In the genomic region with DNA sequence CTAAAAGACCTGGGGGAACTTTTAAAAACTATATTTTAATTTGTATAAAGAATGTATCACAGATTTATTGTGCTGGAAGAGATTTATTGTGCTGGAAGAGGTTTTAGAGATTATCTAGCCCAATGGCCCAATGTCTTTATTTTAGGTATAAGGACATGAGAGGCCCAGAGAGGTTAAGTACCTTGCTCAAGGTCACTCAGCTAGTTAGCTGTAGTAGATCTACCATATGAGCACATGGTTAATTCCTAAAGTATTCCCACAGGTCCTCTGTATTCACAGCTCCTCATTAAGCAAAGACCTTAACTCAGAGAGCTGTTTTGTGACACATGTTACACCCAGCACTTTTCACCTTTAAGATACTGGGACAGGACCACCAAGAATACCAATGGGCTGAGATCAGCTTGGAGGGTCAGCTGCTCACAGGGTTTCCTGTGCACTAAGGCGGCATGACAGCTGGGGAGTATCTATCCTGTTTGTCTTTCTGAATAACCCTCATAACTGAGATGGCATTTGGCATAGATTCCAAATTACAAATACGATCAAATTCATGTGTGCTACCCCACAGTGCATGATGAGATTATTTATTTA, we compare ENCODE assay signal across 25 cellular contexts.
DNase-seq lines count a peak whose midpoint lies in the region; ATAC-seq and TF ChIP-seq lines count a peak whose summit lies in the region.
"Had no signal": no experiment of that assay in that cellular context is flagged by ENCODE, and none has a peak within 500 bp of the region (broad histone marks: within the 10 kb centered on the region; RNA-seq: fewer than 3 reads in every experiment).

No MANE protein-coding gene starts in this region.

- in situ Hi-C loops in G401 (cut with HindIII; ENCODE audit: low sequenced_read_pairs): no loop called here

- no peaks in the 10 kb centered on the region for H3K9me3 ChIP-seq in colonic mucosa
- H3K9me3 ChIP-seq: breast epithelium, left ventricle myocardium inferior, psoas muscle had no signal

- no peaks in the 10 kb centered on the region for H3K36me3 Mint-ChIP-seq in nephron (ENCODE audit: low read depth)
- H3K36me3 Mint-ChIP-seq: immature natural killer cell; neural progenitor cell; stimulated activated memory B cell treated with anti-CD40 and anti-IgM and Interleukin-4, amounts not matched to agents 10 μg/mL and 1 μg/mL and 100 μg/mL, for 72 hours had no signal

- no peak for ATAC-seq in HG02798 (IDR thresholded peaks at IDR 0.05; ENCODE audit: poor library complexity, unreplicated experiment)
- ATAC-seq: psoas muscle; stimulated activated memory B cell treated with anti-CD40 and anti-IgM and Interleukin-4, amounts not matched to agents 10 μg/mL and 1 μg/mL and 100 μg/mL, for 72 hours had no signal

- H3K27ac Mint-ChIP-seq in nephron: peak overlapping the region in 2 of 3 experiments; percentile 66 to 77
- H3K27ac Mint-ChIP-seq: neural progenitor cell had no signal

- peak overlapping the region; percentile 84 for H3K27ac ChIP-seq in colonic mucosa
- H3K27ac ChIP-seq: breast epithelium, neural progenitor cell, psoas muscle had no signal

- H3K36me3 ChIP-seq in colonic mucosa: no peaks in the 10 kb centered on the region
- H3K36me3 ChIP-seq: breast epithelium, left ventricle myocardium inferior, neural progenitor cell had no signal

- H3K9me3 Mint-ChIP-seq in nephron: no peaks in the 10 kb centered on the region
- H3K9me3 Mint-ChIP-seq: dendritic cell treated with granulocyte-macrophage colony-stimulating factor and Interleukin-4, amounts not matched to agents 40 ng/mL and 50 ng/mL, for 4 days; immature natural killer cell; neural progenitor cell; stimulated activated memory B cell treated with anti-CD40 and anti-IgM and Interleukin-4, amounts not matched to agents 10 μg/mL and 1 μg/mL and 100 μg/mL, for 72 hours had no signal

- H3K4me3 Mint-ChIP-seq in nephron: no peak overlapping the region
- H3K4me3 Mint-ChIP-seq: immature natural killer cell; neural progenitor cell; stimulated activated memory B cell treated with anti-CD40 and anti-IgM and Interleukin-4, amounts not matched to agents 10 μg/mL and 1 μg/mL and 100 μg/mL, for 72 hours had no signal

- no peak overlapping the region for H3K4me3 ChIP-seq in colonic mucosa
- H3K4me3 ChIP-seq: breast epithelium, left ventricle myocardium inferior, neural progenitor cell, psoas muscle had no signal

- peaks cover 11% of the 10 kb centered on the region for H3K4me1 ChIP-seq in colonic mucosa

- DNase-seq in EL: peak; percentile 41
- peak; percentile 23 for DNase-seq in HT1080 (ENCODE audit: low read depth)
- DNase-seq in colonic mucosa: no peak
- DNase-seq in activated CD4-positive, alpha-beta T cell treated with anti-CD3 and anti-CD28 coated beads for 48 hours: no peak
- DNase-seq in G401 (ENCODE audit: low spot score): no peak
- DNase-seq: activated CD4-positive, alpha-beta T cell treated with anti-CD3 and anti-CD28 coated beads for 1 hour; activated naive CD4-positive, alpha-beta T cell treated with Interleukin-2 at 50 U/mL for 16 hours; DMS79 treated with DMSO at 0.1 percent for 48 hours; GOT3; immature natural killer cell; left ventricle myocardium inferior; NCI-H1436; NCI-H526; OCI-M1; psoas muscle; Right ventricle myocardium superior; small intestine; stimulated activated CD4-positive, alpha-beta T cell treated with anti-CD3 and anti-CD28 coated beads, Interleukin-2, amount 100 ng/mL, for 24 hours; SW 1271 had no signal

- TF ChIP-seq CTCF in colonic mucosa (IDR thresholded peaks at IDR 0.05) (no peak), nephron (IDR thresholded peaks at IDR 0.05; ENCODE audit: unreplicated experiment in 3 of 3) (no peak)

- H3K4me1 Mint-ChIP-seq in nephron: peaks cover 73% of the 10 kb centered on the region

- peak overlapping the region in 1 of 2 donors; percentile 43 for H3K9ac ChIP-seq in colonic mucosa (ENCODE audit: low read depth in 2 of 2, low read length in 2 of 2)
- H3K9ac ChIP-seq: neural progenitor cell had no signal

- intact Hi-C loops in colonic mucosa (cut with DNase I): no loop called here

- H3K27me3 ChIP-seq in colonic mucosa: no peaks in the 10 kb centered on the region
- H3K27me3 ChIP-seq: breast epithelium, neural progenitor cell had no signal

- no peaks in the 10 kb centered on the region for H3K27me3 Mint-ChIP-seq in nephron (ENCODE audit: low read depth)
- H3K27me3 Mint-ChIP-seq: dendritic cell treated with granulocyte-macrophage colony-stimulating factor and Interleukin-4, amounts not matched to agents 40 ng/mL and 50 ng/mL, for 4 days; stimulated activated memory B cell treated with anti-CD40 and anti-IgM and Interleukin-4, amounts not matched to agents 10 μg/mL and 1 μg/mL and 100 μg/mL, for 72 hours had no signal

Comparison
In these comparisons a context has a peak if more than half of its experiments do, and no peak if none do; other contexts are left out.
1. DNase-seq: peak in EL (single experiment) and HT1080 (single experiment); none in colonic mucosa (single experiment), activated CD4-positive, alpha-beta T cell treated with anti-CD3 and anti-CD28 coated beads for 48 hours (single experiment) and G401 (single experiment).